In genomic region chr14:24630872-24631477, GRCh38 we compare ENCODE assay signal across 12 cellular contexts. TPM values are rescaled to one million over a fixed set of nuclear protein-coding genes. Genes with fewer than 3 reads are reported as not detected.
DNase-seq lines count a peak whose midpoint lies in the region; ATAC-seq and TF ChIP-seq lines count a peak whose summit lies in the region.
"Had no signal": no experiment of that assay in that cellular context is flagged by ENCODE, and none has a peak within 500 bp of the region (broad histone marks: within the 10 kb centered on the region; RNA-seq: fewer than 3 reads in every experiment).

No MANE protein-coding gene starts in this region.

- H3K4me1 ChIP-seq in foreskin keratinocyte (no peaks in the 10 kb centered on the region), ascending aorta (no peaks in the 10 kb centered on the region)
- H3K4me1 ChIP-seq in effector memory CD4-positive, alpha-beta T cell (ENCODE audit: control insufficient read depth, insufficient read depth, low read length, poor library complexity, severe bottlenecking) = no peaks in the 10 kb centered on the region
- H3K4me1 ChIP-seq: BE2C had no signal

- no peak for TF ChIP-seq RAD21 in Ishikawa (IDR thresholded peaks at IDR 0.05; ENCODE audit: low read depth)

- H3K36me3 Mint-ChIP-seq in activated CD4-positive, alpha-beta memory T cell treated with anti-CD3 and anti-CD28 coated beads, Interleukin-2, amount 10 ng/mL, durations not matched to agents 7 days and 5 days (ENCODE audit: low read depth) = peaks cover 49% of the 10 kb centered on the region

- H3K9me3 Mint-ChIP-seq in activated CD4-positive, alpha-beta memory T cell treated with anti-CD3 and anti-CD28 coated beads, Interleukin-2, amount 10 ng/mL, durations not matched to agents 7 days and 5 days = no peaks in the 10 kb centered on the region

- H3K27me3 ChIP-seq in foreskin keratinocyte = no peaks in the 10 kb centered on the region
- H3K27me3 ChIP-seq in effector memory CD4-positive, alpha-beta T cell (replicated peaks; ENCODE audit: control insufficient read depth, insufficient read depth, low read length, poor library complexity, severe bottlenecking) = no peaks in the 10 kb centered on the region
- no peaks in the 10 kb centered on the region for H3K27me3 ChIP-seq in ascending aorta
- H3K27me3 ChIP-seq: BE2C had no signal

- TF ChIP-seq EP300 in Ishikawa (IDR thresholded peaks at IDR 0.05; ENCODE audit: borderline replicate concordance) = no peak

- no peak for TF ChIP-seq CTCF in foreskin keratinocyte (conservative IDR thresholded peaks at IDR 0.05)
- no peak for TF ChIP-seq CTCF in ascending aorta (IDR thresholded peaks at IDR 0.05)

- H3K27me3 Mint-ChIP-seq in activated CD4-positive, alpha-beta memory T cell treated with anti-CD3 and anti-CD28 coated beads, Interleukin-2, amount 10 ng/mL, durations not matched to agents 7 days and 5 days = no peaks in the 10 kb centered on the region

- peak overlapping the region; percentile 84 for H3K4me3 Mint-ChIP-seq in activated CD4-positive, alpha-beta memory T cell treated with anti-CD3 and anti-CD28 coated beads, Interleukin-2, amount 10 ng/mL, durations not matched to agents 7 days and 5 days
- H3K4me3 Mint-ChIP-seq: GM23338 had no signal

- POLR2A ChIA-PET in activated CD4-positive, alpha-beta memory T cell treated with anti-CD3 and anti-CD28 coated beads, Interleukin-2, amount 10 ng/mL, durations not matched to agents 7 days and 5 days (lab: Charles Lee) = interaction anchor here (1.0 to 4.9 kb wide), 4 partner anchors 21 to 43 kb away, joined by 3 to 48 read pairs (median 3); no protein-coding TSS in a partner anchor

- peak overlapping the region; percentile 90 for H3K27ac Mint-ChIP-seq in activated CD4-positive, alpha-beta memory T cell treated with anti-CD3 and anti-CD28 coated beads, Interleukin-2, amount 10 ng/mL, durations not matched to agents 7 days and 5 days
- H3K27ac Mint-ChIP-seq: GM23338 had no signal

- DNase-seq in A172 (ENCODE audit: low spot score) = peak; percentile 1
- no peak for DNase-seq in activated CD4-positive, alpha-beta memory T cell treated with anti-CD3 and anti-CD28 coated beads, Interleukin-2, amount 10 ng/mL, durations not matched to agents 7 days and 5 days
- DNase-seq in foreskin keratinocyte = peak; percentile 58 to 71
- DNase-seq in iPS-NIHi7 (ENCODE audit: extremely low spot score) = no peak
- DNase-seq in effector memory CD4-positive, alpha-beta T cell = no peak
- no peak for DNase-seq in midbrain (lab: John Stamatoyannopoulos, UW)
- no peak for DNase-seq in ascending aorta (ENCODE audit: low spot score in 2 of 2)
- DNase-seq: BE2C, left cardiac atrium, right cardiac atrium had no signal

- no peak overlapping the region for H3K4me3 ChIP-seq in effector memory CD4-positive, alpha-beta T cell (ENCODE audit: insufficient read depth, low read depth, low read length, poor library complexity, severe bottlenecking)
- no peak overlapping the region for H3K4me3 ChIP-seq in ascending aorta
- H3K4me3 ChIP-seq: GM23338 had no signal

- H3K9me3 ChIP-seq in effector memory CD4-positive, alpha-beta T cell (ENCODE audit: control insufficient read depth, low read length) = no peaks in the 10 kb centered on the region
- H3K9me3 ChIP-seq in ascending aorta = no peaks in the 10 kb centered on the region
- H3K9me3 ChIP-seq: BE2C had no signal

- H3K27ac ChIP-seq in foreskin keratinocyte = no peak overlapping the region
- no peak overlapping the region for H3K27ac ChIP-seq in effector memory CD4-positive, alpha-beta T cell (ENCODE audit: insufficient read depth, low read length, poor library complexity, severe bottlenecking)
- no peak overlapping the region for H3K27ac ChIP-seq in ascending aorta

- CTCF ChIA-PET in activated CD4-positive, alpha-beta memory T cell treated with anti-CD3 and anti-CD28 coated beads, Interleukin-2, amount 10 ng/mL, durations not matched to agents 7 days and 5 days (lab: Charles Lee) = interaction anchor here (0.9 kb wide), 1 partner anchor 25 kb away, joined by 3 read pairs; no protein-coding TSS in a partner anchor

- no peaks in the 10 kb centered on the region for H3K36me3 ChIP-seq in effector memory CD4-positive, alpha-beta T cell (ENCODE audit: control insufficient read depth, insufficient read depth, low read length)
- H3K36me3 ChIP-seq in ascending aorta = no peaks in the 10 kb centered on the region
- H3K36me3 ChIP-seq: BE2C had no signal

- intact Hi-C loops in ascending aorta (cut with DNase I) = no loop called here

- H3K4me1 Mint-ChIP-seq in activated CD4-positive, alpha-beta memory T cell treated with anti-CD3 and anti-CD28 coated beads, Interleukin-2, amount 10 ng/mL, durations not matched to agents 7 days and 5 days = peaks cover 51% of the 10 kb centered on the region
- H3K4me1 Mint-ChIP-seq: GM23338 had no signal

- ATAC-seq in foreskin keratinocyte = peak; percentile 24
- ATAC-seq: GM23338, left cardiac atrium, right cardiac atrium had no signal

TF ChIP-seq in Ishikawa, 13 proteins besides CTCF, POLR2A, EP300 and RAD21:
- TF ChIP-seq MAX (IDR thresholded peaks at IDR 0.05) = no peak; the same call in 1 of the 2 replicates
- no peak for TF ChIP-seq USF1 (IDR thresholded peaks at IDR 0.05)
- TF ChIP-seq ZBTB7A (IDR thresholded peaks at IDR 0.05; ENCODE audit: low read depth) = no peak
- TF ChIP-seq FOXM1 (IDR thresholded peaks at IDR 0.05; ENCODE audit: borderline replicate concordance, low read depth) = no peak
- peak; percentile 81 for TF ChIP-seq NFIC (IDR thresholded peaks at IDR 0.05)
- no peak for TF ChIP-seq REST (IDR thresholded peaks at IDR 0.05; ENCODE audit: low read depth)
- no peak for TF ChIP-seq TAF1 (IDR thresholded peaks at IDR 0.05; ENCODE audit: low read depth)
- TF ChIP-seq YY1 (IDR thresholded peaks at IDR 0.05; ENCODE audit: low read depth) = no peak
- peak; percentile 37; the same call in 1 of the 2 replicates for TF ChIP-seq TCF12 (IDR thresholded peaks at IDR 0.05; ENCODE audit: low read depth)
- TF ChIP-seq CEBPB (IDR thresholded peaks at IDR 0.05) = peak; percentile 39
- 0 out of 2 replicates have a peak, but pooled peaks have one; percentile 11 for TF ChIP-seq TEAD4 (IDR thresholded peaks at IDR 0.05)
- TF ChIP-seq EGR1 (IDR thresholded peaks at IDR 0.05) = no peak
- no peak for TF ChIP-seq CREB1 (IDR thresholded peaks at IDR 0.05; ENCODE audit: low read depth)
TF ChIP-seq in Ishikawa: peak in this region for 4.

RNA-seq across cellular contexts. Expression of gene GZMB, which starts 3.0 kb away (rescaled TPM):
- not detected in 2 replicates for total RNA-seq in A172 (2014; rRNA removed; shearing (Covaris generic))
- 100 to 1,000 TPM; 682 to 685 TPM for total RNA-seq in activated CD4-positive, alpha-beta memory T cell treated with anti-CD3 and anti-CD28 coated beads, Interleukin-2, amount 10 ng/mL, durations not matched to agents 7 days and 5 days
- not detected in 2 replicates for total RNA-seq in foreskin keratinocyte
- polyA plus RNA-seq in foreskin keratinocyte = not detected in 2 replicates
- total RNA-seq in ascending aorta = not detected
- total RNA-seq: GM23338 had no signal
- polyA plus RNA-seq: GM23338 had no signal

RNA-seq across cellular contexts. Expression of gene GZMH, which starts 21.5 kb away (rescaled TPM):
- not detected in 2 replicates for total RNA-seq in A172 (2014; rRNA removed; shearing (Covaris generic))
- total RNA-seq in activated CD4-positive, alpha-beta memory T cell treated with anti-CD3 and anti-CD28 coated beads, Interleukin-2, amount 10 ng/mL, durations not matched to agents 7 days and 5 days = 10 to 100 TPM; 10.7 to 11.0 TPM
- total RNA-seq in foreskin keratinocyte (not detected in 2 replicates), ascending aorta (0.96 TPM)
- polyA plus RNA-seq in foreskin keratinocyte = not detected in 2 replicates
- total RNA-seq: GM23338 had no signal
- polyA plus RNA-seq: GM23338 had no signal

RNA-seq across cellular contexts. Expression of gene CTSG, which starts 54.9 kb away (rescaled TPM):
- not detected in 2 replicates for total RNA-seq in A172 (2014; rRNA removed; shearing (Covaris generic))
- total RNA-seq in activated CD4-positive, alpha-beta memory T cell treated with anti-CD3 and anti-CD28 coated beads, Interleukin-2, amount 10 ng/mL, durations not matched to agents 7 days and 5 days = 1 to 10 TPM in 1 of 2 experiments, under 1 TPM in 1; 0.93 to 1.1 TPM
- total RNA-seq in foreskin keratinocyte = not detected in 2 replicates
- polyA plus RNA-seq in foreskin keratinocyte = not detected in 2 replicates
- not detected for total RNA-seq in ascending aorta
- total RNA-seq: GM23338 had no signal
- polyA plus RNA-seq: GM23338, right cardiac atrium had no signal

Comparison
In these comparisons a context has a peak if more than half of its experiments do, and no peak if none do; other contexts are left out.
1. DNase-seq: peak in A172 (single experiment) and foreskin keratinocyte (2 of 2); none in activated CD4-positive, alpha-beta memory T cell treated with anti-CD3 and anti-CD28 coated beads, Interleukin-2, amount 10 ng/mL, durations not matched to agents 7 days and 5 days (single experiment), iPS-NIHi7 (single experiment), effector memory CD4-positive, alpha-beta T cell (0 of 3), midbrain (single experiment) and ascending aorta (0 of 2).
2. RNA of gene GZMB, which starts 3.0 kb away (total RNA-seq): 682 to 685 TPM in activated CD4-positive, alpha-beta memory T cell treated with anti-CD3 and anti-CD28 coated beads, Interleukin-2, amount 10 ng/mL, durations not matched to agents 7 days and 5 days; not detected in ascending aorta (single experiment), not detected in A172 and not detected in foreskin keratinocyte; every median in the first group is over 100 times any median in the second.